In genomic region chr5:74619308-74619707, GRCh38 we compare ENCODE assay signal across 26 cellular contexts.
"Had no signal": no experiment of that assay in that cellular context is flagged by ENCODE, and none has a peak within 500 bp of the region (broad histone marks: within the 10 kb centered on the region; RNA-seq: fewer than 3 reads in every experiment).

No MANE protein-coding gene starts in this region.

- H3K27ac ChIP-seq: lower lobe of right lung, neutrophil, pancreas, right lobe of liver, skin epidermis, suprapubic skin, tibial nerve, VCaP had no signal

- H3K36me3 Mint-ChIP-seq: activated naive CD4-positive, alpha-beta T cell treated with anti-CD3 and anti-CD28 coated beads, Interleukin-2, amount 10 ng/mL, durations not matched to agents 7 days and 5 days; naive thymus-derived CD8-positive, alpha-beta T cell; stimulated activated effector memory CD8-positive, alpha-beta T cell treated with anti-CD3 and anti-CD28 coated beads, Interleukin-12 subunit alpha, Interleukin-12 subunit beta, amount 100 ng/mL, for 72 hours had no signal

- H3K4me1 Mint-ChIP-seq: activated CD4-positive, alpha-beta memory T cell treated with anti-CD3 and anti-CD28 coated beads, Interleukin-2, amount 10 ng/mL, durations not matched to agents 7 days and 5 days; activated naive CD4-positive, alpha-beta T cell treated with anti-CD3 and anti-CD28 coated beads, Interleukin-2, amount 10 ng/mL, durations not matched to agents 7 days and 5 days had no signal

- H3K9me3 ChIP-seq: lower lobe of right lung, neutrophil, pancreas, right lobe of liver, suprapubic skin, tibial nerve had no signal

- H3K27ac Mint-ChIP-seq: activated CD4-positive, alpha-beta memory T cell treated with anti-CD3 and anti-CD28 coated beads, Interleukin-2, amount 10 ng/mL, durations not matched to agents 7 days and 5 days; activated CD4-positive, alpha-beta T cell treated with anti-CD3 and anti-CD28 coated beads, Interleukin-2, amount 10 ng/mL, durations not matched to agents 24 days and 14 days; activated naive CD4-positive, alpha-beta T cell treated with anti-CD3 and anti-CD28 coated beads, Interleukin-2, amount 10 ng/mL, durations not matched to agents 7 days and 5 days; activated T-cell treated with anti-CD3 and anti-CD28 coated beads, Interleukin-2, amount 50 U/mL, for 72 hours; dendritic cell treated with granulocyte-macrophage colony-stimulating factor and Interleukin-4, amounts not matched to agents 40 ng/mL and 50 ng/mL, for 4 days; stimulated activated effector memory CD8-positive, alpha-beta T cell treated with anti-CD3 and anti-CD28 coated beads, Interleukin-12 subunit alpha, Interleukin-12 subunit beta, amount 100 ng/mL, for 72 hours had no signal

- ATAC-seq: activated CD4-positive, CD25-positive, alpha-beta regulatory T cell treated with anti-CD3 and anti-CD28 coated beads, Interleukin-2, amount 50 U/mL, for 24 hours; activated T-cell treated with anti-CD3 and anti-CD28 coated beads, Interleukin-2, amount 50 U/mL, for 72 hours; esophagus mucosa; left cardiac atrium; lower lobe of right lung; naive thymus-derived CD8-positive, alpha-beta T cell; pancreas; stimulated activated effector memory CD8-positive, alpha-beta T cell treated with anti-CD3 and anti-CD28 coated beads, Interleukin-12 subunit alpha, Interleukin-12 subunit beta, amount 100 ng/mL, for 72 hours; stimulated activated naive CD8-positive, alpha-beta T cell treated with anti-CD3 and anti-CD28 coated beads, Interleukin-15, amount 100 ng/mL, for 72 hours had no signal

- H3K4me3 ChIP-seq: lower lobe of right lung, pancreas, right lobe of liver, skin epidermis, suprapubic skin, tibial nerve had no signal

- H3K4me1 ChIP-seq: lower lobe of right lung, suprapubic skin, tibial nerve had no signal

- H3K36me3 ChIP-seq: lower lobe of right lung, neutrophil, pancreas, right lobe of liver, suprapubic skin, tibial nerve had no signal

- FAIRE-seq: endothelial cell of umbilical vein, frontal cortex, islet of Langerhans, pancreas, urothelium cell line had no signal

- H3K4me3 Mint-ChIP-seq: activated CD4-positive, alpha-beta memory T cell treated with anti-CD3 and anti-CD28 coated beads, Interleukin-2, amount 10 ng/mL, durations not matched to agents 7 days and 5 days; activated CD4-positive, alpha-beta T cell treated with anti-CD3 and anti-CD28 coated beads, Interleukin-2, amount 10 ng/mL, durations not matched to agents 24 days and 14 days; activated naive CD4-positive, alpha-beta T cell treated with anti-CD3 and anti-CD28 coated beads, Interleukin-2, amount 10 ng/mL, durations not matched to agents 7 days and 5 days; activated T-cell treated with anti-CD3 and anti-CD28 coated beads, Interleukin-2, amount 50 U/mL, for 72 hours; dendritic cell treated with granulocyte-macrophage colony-stimulating factor and Interleukin-4, amounts not matched to agents 40 ng/mL and 50 ng/mL, for 4 days; naive thymus-derived CD8-positive, alpha-beta T cell; stimulated activated effector memory CD8-positive, alpha-beta T cell treated with anti-CD3 and anti-CD28 coated beads, Interleukin-12 subunit alpha, Interleukin-12 subunit beta, amount 100 ng/mL, for 72 hours; stimulated activated naive CD8-positive, alpha-beta T cell treated with anti-CD3 and anti-CD28 coated beads, Interleukin-15, amount 100 ng/mL, for 72 hours had no signal

- H3K27me3 ChIP-seq: neutrophil, pancreas, right lobe of liver, suprapubic skin, tibial nerve had no signal

- DNase-seq: activated CD4-positive, alpha-beta memory T cell treated with anti-CD3 and anti-CD28 coated beads, Interleukin-2, amount 10 ng/mL, durations not matched to agents 7 days and 5 days; activated CD4-positive, alpha-beta T cell treated with anti-CD3 and anti-CD28 coated beads, Interleukin-2, amount 10 ng/mL, durations not matched to agents 24 days and 14 days; activated effector memory CD4-positive, alpha-beta T cell treated with Interleukin-2 at 50 U/mL for 16 hours; activated naive CD4-positive, alpha-beta T cell treated with anti-CD3 and anti-CD28 coated beads, Interleukin-2, amount 10 ng/mL, durations not matched to agents 7 days and 5 days; activated T-cell treated with anti-CD3 and anti-CD28 coated beads, Interleukin-2, amount 50 U/mL, for 72 hours; effector CD8-positive, alpha-beta T cell; left cardiac atrium; lower lobe of right lung; naive thymus-derived CD8-positive, alpha-beta T cell; pancreas; right lobe of liver; stimulated activated CD4-positive, alpha-beta T cell treated with anti-CD3 and anti-CD28 coated beads, Interleukin-2, amount 100 ng/mL, for 24 hours; stimulated activated naive CD8-positive, alpha-beta T cell treated with anti-CD3 and anti-CD28 coated beads, Interleukin-15, amount 100 ng/mL, for 72 hours had no signal

- H3K9me3 Mint-ChIP-seq: activated CD4-positive, alpha-beta memory T cell treated with anti-CD3 and anti-CD28 coated beads, Interleukin-2, amount 10 ng/mL, durations not matched to agents 7 days and 5 days; activated CD4-positive, alpha-beta T cell treated with anti-CD3 and anti-CD28 coated beads, Interleukin-2, amount 10 ng/mL, durations not matched to agents 24 days and 14 days; activated naive CD4-positive, alpha-beta T cell treated with anti-CD3 and anti-CD28 coated beads, Interleukin-2, amount 10 ng/mL, durations not matched to agents 7 days and 5 days; activated T-cell treated with anti-CD3 and anti-CD28 coated beads, Interleukin-2, amount 50 U/mL, for 72 hours; dendritic cell treated with granulocyte-macrophage colony-stimulating factor and Interleukin-4, amounts not matched to agents 40 ng/mL and 50 ng/mL, for 4 days; stimulated activated effector memory CD8-positive, alpha-beta T cell treated with anti-CD3 and anti-CD28 coated beads, Interleukin-12 subunit alpha, Interleukin-12 subunit beta, amount 100 ng/mL, for 72 hours; stimulated activated naive CD8-positive, alpha-beta T cell treated with anti-CD3 and anti-CD28 coated beads, Interleukin-15, amount 100 ng/mL, for 72 hours had no signal
